Comparison of ENCODE assay signal across 8 cellular contexts in the genomic region with DNA sequence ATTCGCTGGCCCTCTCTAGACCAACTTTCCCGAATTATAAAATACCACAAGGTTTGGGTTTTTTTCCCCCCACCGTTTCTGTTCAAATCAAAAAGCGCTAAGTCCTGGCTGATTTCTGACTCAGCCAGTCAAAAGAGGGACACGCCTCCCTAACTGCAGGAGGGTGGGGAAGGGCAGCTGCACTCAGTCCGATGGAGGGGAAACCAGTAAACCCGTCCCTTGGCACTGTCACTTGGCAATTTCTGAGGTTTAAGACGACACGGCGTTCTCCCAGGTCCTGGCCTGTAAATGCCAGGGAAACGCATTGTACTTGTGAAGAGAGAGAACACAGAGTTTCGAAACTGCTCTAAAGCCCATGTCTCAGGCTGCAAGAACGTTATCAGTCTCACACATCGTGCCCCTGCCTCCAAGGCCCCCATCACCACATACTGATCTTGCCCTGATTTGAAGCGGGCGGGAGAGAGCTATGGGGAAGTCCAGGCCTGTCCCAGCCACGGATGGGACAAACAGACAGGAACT. TPM values are rescaled to one million over a fixed set of nuclear protein-coding genes. Genes with fewer than 3 reads are reported as not detected.
DNase-seq lines count a peak whose midpoint lies in the region; ATAC-seq and TF ChIP-seq lines count a peak whose summit lies in the region.

No MANE protein-coding gene starts in this region.

- H3K36me3 Mint-ChIP-seq in CD8-positive, alpha-beta T cell = no peaks in the 10 kb centered on the region
- no peaks in the 10 kb centered on the region for H3K36me3 Mint-ChIP-seq in activated CD4-positive, alpha-beta T cell treated with anti-CD3 and anti-CD28 coated beads for 36 hours (ENCODE audit: low read depth)

- BruUV-seq in PC-3 (replicated peaks; lab: Mats Ljungman, UMichigan) = TSS peak; percentile 84

- H3K4me1 ChIP-seq in PC-3 (ENCODE audit: insufficient read depth, low read length) (peaks cover 51% of the 10 kb centered on the region), psoas muscle (peaks cover 78% of the 10 kb centered on the region)
- H3K4me1 ChIP-seq in CD8-positive, alpha-beta T cell (ENCODE audit: insufficient read depth, low read length) = no peaks in the 10 kb centered on the region

- intact Hi-C loops in PC-3 (cut with micrococcal nuclease) = no loop called here
- intact Hi-C loops in psoas muscle (cut with DNase I) = loop anchor here (1.0 to 5.0 kb wide), 2 partner anchors 37 to 58 kb away; a partner anchor contains a TSS
- intact Hi-C loops in CD8-positive, alpha-beta T cell (cut with DNase I, micrococcal nuclease) = no loop called here
- intact Hi-C loops in activated CD4-positive, alpha-beta T cell treated with anti-CD3 and anti-CD28 coated beads for 36 hours (cut with DNase I, micrococcal nuclease) = no loop called here

- POLR2A ChIA-PET in PC-3 (lab: Charles Lee; ENCODE audit: unreplicated experiment) = interaction anchor here (1.0 kb wide), 1 partner anchor 30 kb away, joined by 3 read pairs; no protein-coding TSS in a partner anchor
- POLR2A ChIA-PET in CD8-positive, alpha-beta T cell (lab: Charles Lee) = no interaction called here
- POLR2A ChIA-PET in activated CD4-positive, alpha-beta T cell treated with anti-CD3 and anti-CD28 coated beads for 36 hours (lab: Charles Lee) = no interaction called here

- peak overlapping the region; percentile 86 for H3K4me2 ChIP-seq in PC-3 (ENCODE audit: low read length)

- no peak overlapping the region for H3K27ac Mint-ChIP-seq in CD8-positive, alpha-beta T cell
- H3K27ac Mint-ChIP-seq in activated CD4-positive, alpha-beta T cell treated with anti-CD3 and anti-CD28 coated beads for 36 hours = no peak overlapping the region

- H3K4me1 Mint-ChIP-seq in CD8-positive, alpha-beta T cell (ENCODE audit: low read depth) = no peaks in the 10 kb centered on the region
- H3K4me1 Mint-ChIP-seq in activated CD4-positive, alpha-beta T cell treated with anti-CD3 and anti-CD28 coated beads for 36 hours = no peaks in the 10 kb centered on the region

- CTCF ChIA-PET in PC-3 (lab: Charles Lee) = interaction anchor here (0.5 kb wide), 1 partner anchor 66 kb away, joined by 3 read pairs; no protein-coding TSS in a partner anchor
- CTCF ChIA-PET in CD8-positive, alpha-beta T cell (lab: Charles Lee) = no interaction called here
- CTCF ChIA-PET in activated CD4-positive, alpha-beta T cell treated with anti-CD3 and anti-CD28 coated beads for 36 hours (lab: Charles Lee) = no interaction called here

- H3K36me3 ChIP-seq in PC-3 (ENCODE audit: low read depth, low read length) (no peaks in the 10 kb centered on the region), psoas muscle (ENCODE audit: insufficient read depth in 1 of 2, low read depth in 1 of 2) (no peaks in the 10 kb centered on the region)
- H3K36me3 ChIP-seq in CD8-positive, alpha-beta T cell (ENCODE audit: insufficient read depth, low read length) = no peaks in the 10 kb centered on the region

- H3K9me3 Mint-ChIP-seq in CD8-positive, alpha-beta T cell = no peaks in the 10 kb centered on the region
- H3K9me3 Mint-ChIP-seq in activated CD4-positive, alpha-beta T cell treated with anti-CD3 and anti-CD28 coated beads for 36 hours (ENCODE audit: low read depth) = no peaks in the 10 kb centered on the region

- no peaks in the 10 kb centered on the region for H3K27me3 ChIP-seq in PC-3 (ENCODE audit: low read length)
- no peaks in the 10 kb centered on the region for H3K27me3 ChIP-seq in psoas muscle (ENCODE audit: insufficient read depth in 3 of 3, low read length in 2 of 3)
- H3K27me3 ChIP-seq in CD8-positive, alpha-beta T cell (ENCODE audit: insufficient read depth, low read length) = no peaks in the 10 kb centered on the region

- H3K9me3 ChIP-seq in PC-3 (ENCODE audit: low read length) (no peaks in the 10 kb centered on the region), psoas muscle (no peaks in the 10 kb centered on the region)
- no peaks in the 10 kb centered on the region for H3K9me3 ChIP-seq in CD8-positive, alpha-beta T cell (ENCODE audit: low read length)

- H4K20me1 ChIP-seq in PC-3 (ENCODE audit: low read length) = no peaks in the 10 kb centered on the region

- H3K9me2 ChIP-seq in PC-3 (replicated peaks; ENCODE audit: low read length) = no peaks in the 10 kb centered on the region

- H3K4me3 Mint-ChIP-seq in CD8-positive, alpha-beta T cell = no peak overlapping the region
- no peak overlapping the region for H3K4me3 Mint-ChIP-seq in activated CD4-positive, alpha-beta T cell treated with anti-CD3 and anti-CD28 coated beads for 36 hours

- 10 to 23% (median 13%) methylated on average over 17 of the region's 17 CpGs for WGBS in psoas muscle, 3 donors

- peak overlapping the region; percentile 81 for H3K9ac ChIP-seq in PC-3 (ENCODE audit: low read length)

- ATAC-seq in PC-3 = peak; percentile 84
- peak; percentile 75 to 82 (median 78) for ATAC-seq in psoas muscle
- no peak for ATAC-seq in CD8-positive, alpha-beta T cell
- no peak for ATAC-seq in GM18502 (IDR thresholded peaks at IDR 0.05; ENCODE audit: poor library complexity, unreplicated experiment)
- ATAC-seq in activated CD4-positive, alpha-beta T cell treated with anti-CD3 and anti-CD28 coated beads for 36 hours = no peak

- peak overlapping the region; percentile 54 for H2AFZ ChIP-seq in PC-3 (ENCODE audit: low read length)

- peak; percentile 78 for DNase-seq in DMS 273 (lab: John Stamatoyannopoulos, UW; ENCODE audit: unreplicated experiment)
- peak; percentile 82 for DNase-seq in PC-3
- peak; percentile 92 for DNase-seq in fibroblast of the conjunctiva (ENCODE audit: low read depth)
- DNase-seq in psoas muscle = peak; percentile 86 to 95
- no peak for DNase-seq in GM10266 (ENCODE audit: extremely low spot score)
- DNase-seq in CD8-positive, alpha-beta T cell = no peak
- no peak for DNase-seq in activated CD4-positive, alpha-beta T cell treated with anti-CD3 and anti-CD28 coated beads for 36 hours

- H3K4me3 ChIP-seq in PC-3 (ENCODE audit: low read length) = peak overlapping the region; percentile 61
- H3K4me3 ChIP-seq in psoas muscle = peak overlapping the region; percentile 61
- no peak overlapping the region for H3K4me3 ChIP-seq in CD8-positive, alpha-beta T cell (ENCODE audit: low read depth, low read length)

- TF ChIP-seq CTCF in PC-3 (conservative IDR thresholded peaks at IDR 0.05; ENCODE audit: low read depth, low read length) = no peak
- TF ChIP-seq CTCF in psoas muscle (IDR thresholded peaks at IDR 0.05) = no peak
- no peak for TF ChIP-seq CTCF in GM10266 (IDR thresholded peaks at IDR 0.05; ENCODE audit: control insufficient read depth, insufficient read depth, low read depth, missing control alignments)
- no peak for TF ChIP-seq CTCF in CD8-positive, alpha-beta T cell (IDR thresholded peaks at IDR 0.05)

- H3F3A ChIP-seq in PC-3 (ENCODE audit: low read length, unreplicated experiment) = no peaks in the 10 kb centered on the region

- H3K79me2 ChIP-seq in PC-3 (ENCODE audit: low read length) = peaks cover 85% of the 10 kb centered on the region

- H3K27ac ChIP-seq in PC-3 (ENCODE audit: low read length) = peak overlapping the region; percentile 99
- peak overlapping the region; percentile 97 for H3K27ac ChIP-seq in psoas muscle
- no peak overlapping the region for H3K27ac ChIP-seq in CD8-positive, alpha-beta T cell (ENCODE audit: low read depth, low read length)

- H3K27me3 Mint-ChIP-seq in CD8-positive, alpha-beta T cell (ENCODE audit: low read depth) = no peaks in the 10 kb centered on the region
- H3K27me3 Mint-ChIP-seq in activated CD4-positive, alpha-beta T cell treated with anti-CD3 and anti-CD28 coated beads for 36 hours = no peaks in the 10 kb centered on the region

RNA-seq across cellular contexts. Expression of a gene that starts 57.9 kb away (rescaled TPM):
- total RNA-seq in PC-3 (2014; rRNA removed) (3.5 and 4.5 TPM in 2 replicates), psoas muscle (10 to 100 TPM; 10.6 to 36.9 (median 26.2) TPM)
- polyA plus RNA-seq in psoas muscle = 10 to 100 TPM in 1 of 3 donors, 1 to 10 TPM in 2; 3.3 to 11.5 (median 5.2) TPM
- under 1 TPM; 0.22 to 0.33 TPM for total RNA-seq in CD8-positive, alpha-beta T cell
- under 1 TPM; 0.27 to 0.37 TPM for total RNA-seq in activated CD4-positive, alpha-beta T cell treated with anti-CD3 and anti-CD28 coated beads for 36 hours

Comparison
In these comparisons a context has a peak if more than half of its experiments do, and no peak if none do; other contexts are left out.
1. DNase-seq: peak in DMS 273 (single experiment), PC-3 (single experiment), fibroblast of the conjunctiva (single experiment) and psoas muscle (2 of 2); none in GM10266 (single experiment), CD8-positive, alpha-beta T cell (0 of 7) and activated CD4-positive, alpha-beta T cell treated with anti-CD3 and anti-CD28 coated beads for 36 hours (single experiment).
2. ATAC-seq: peak in PC-3 (single experiment) and psoas muscle (4 of 4); none in CD8-positive, alpha-beta T cell (single experiment), GM18502 (single experiment) and activated CD4-positive, alpha-beta T cell treated with anti-CD3 and anti-CD28 coated beads for 36 hours (single experiment).
3. intact Hi-C loops: an anchor here in psoas muscle (1.0 to 5.0 kb wide); none called in PC-3, CD8-positive, alpha-beta T cell and activated CD4-positive, alpha-beta T cell treated with anti-CD3 and anti-CD28 coated beads for 36 hours.